ENCODE assay signal across 21 cellular contexts in the genomic region with DNA sequence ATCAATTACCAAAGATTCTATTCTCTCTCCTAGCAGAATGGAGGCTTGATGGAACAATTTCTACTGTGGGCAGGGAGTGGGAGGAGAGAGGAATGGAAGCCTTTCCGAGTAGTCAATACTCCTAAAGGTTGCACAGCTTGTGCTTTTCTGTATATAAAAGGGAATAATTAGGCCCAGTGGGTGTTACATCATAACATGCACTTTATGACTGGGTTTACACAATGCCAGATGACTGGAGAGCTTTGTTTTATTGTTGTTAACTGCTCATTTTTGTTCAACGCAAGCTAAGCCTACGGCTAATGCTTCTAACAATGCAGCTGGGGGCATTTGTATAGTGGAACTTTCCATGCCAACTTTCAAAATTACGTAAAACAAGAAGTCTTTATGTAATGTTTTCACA.
A peak's percentile ranks its signal among the peaks of the same experiment; 100 is the strongest.
DNase-seq lines count a peak whose midpoint lies in the region; ATAC-seq and TF ChIP-seq lines count a peak whose summit lies in the region.
"Had no signal": no experiment of that assay in that cellular context is flagged by ENCODE, and none has a peak within 500 bp of the region (broad histone marks: within the 10 kb centered on the region; RNA-seq: fewer than 3 reads in every experiment).

No MANE protein-coding gene starts in this region.

- H3K4me1 Mint-ChIP-seq in MCF 10A (ENCODE audit: insufficient read depth, unreplicated experiment), result no peaks in the 10 kb centered on the region

- no peaks in the 10 kb centered on the region for H3K36me3 Mint-ChIP-seq in MCF 10A (ENCODE audit: insufficient read depth, unreplicated experiment)

- no peak overlapping the region for H3K4me3 Mint-ChIP-seq in MCF 10A (ENCODE audit: unreplicated experiment)

- H3K9me3 Mint-ChIP-seq in MCF 10A (ENCODE audit: unreplicated experiment), result no peaks in the 10 kb centered on the region

- H3K27me3 Mint-ChIP-seq in MCF 10A (ENCODE audit: insufficient read depth, unreplicated experiment), result no peaks in the 10 kb centered on the region

- no TSS peak for BruUV-seq in MCF 10A (replicated peaks; lab: Mats Ljungman, UMichigan)

- POLR2A ChIA-PET in MCF 10A (lab: Yijun Ruan, JAX), result interaction anchor here (0.7 kb wide), 1 partner anchor 116 kb away, joined by 3 read pairs; no protein-coding TSS in a partner anchor

- intact Hi-C loops in MCF 10A (cut with micrococcal nuclease) (no loop called here), breast epithelium (cut with DNase I; ENCODE audit: low total_unique reads) (no loop called here), left cardiac atrium (cut with DNase I) (no loop called here), dorsolateral prefrontal cortex (cut with DNase I) (no loop called here)

- no peak for ATAC-seq in left cardiac atrium
- ATAC-seq: HCT116 had no signal

- H3K4me3 ChIP-seq in breast epithelium (no peak overlapping the region), fibroblast of villous mesenchyme (ENCODE audit: low read depth, low read length) (no peak overlapping the region), dorsolateral prefrontal cortex (no peak overlapping the region)
- H3K4me3 ChIP-seq: GM23248 had no signal

- H3K4me1 ChIP-seq in breast epithelium, result no peaks in the 10 kb centered on the region
- H3K4me1 ChIP-seq: BE2C had no signal

- peak; percentile 3 for DNase-seq in MCF 10A (ENCODE audit: unreplicated experiment)
- no peak for DNase-seq in breast epithelium (ENCODE audit: low spot score in 2 of 2)
- DNase-seq in NCI-H2227 (lab: John Stamatoyannopoulos, UW; ENCODE audit: unreplicated experiment), result peak; percentile 85
- peak; percentile 34 for DNase-seq in fibroblast of villous mesenchyme (ENCODE audit: low read depth)
- no peak for DNase-seq in germinal center (ENCODE audit: low spot score)
- no peak for DNase-seq in left cardiac atrium
- no peak for DNase-seq in dorsolateral prefrontal cortex
- DNase-seq: BE2C, Caco-2, DMS 273 treated with DMSO at 0.1 percent for 48 hours, DMS79 treated with DMSO at 0.1 percent for 48 hours, GM23248, KBM-7, NCI-H1092 treated with DMSO at 0.1 percent for 48 hours, NCI-H1694 treated with DMSO at 0.1 percent for 48 hours, NCI-H2107, NCI-H524, Right ventricle myocardium superior, SW 1271, T-helper 2 cell had no signal

- no peak for TF ChIP-seq CTCF in MCF 10A (IDR thresholded peaks at IDR 0.05; ENCODE audit: unreplicated experiment)
- TF ChIP-seq CTCF in breast epithelium (IDR thresholded peaks at IDR 0.05), result no peak
- TF ChIP-seq CTCF in fibroblast of villous mesenchyme (IDR thresholded peaks at IDR 0.05; ENCODE audit: insufficient read depth, low read depth, low read length), result no peak
- no peak for TF ChIP-seq CTCF in dorsolateral prefrontal cortex (IDR thresholded peaks at IDR 0.05 in 54 of 56, conservative IDR thresholded peaks at IDR 0.05 in 2 of 56; ENCODE audit: low read depth in 1 of 56, partially characterized antibody in 56 of 56)

- no peaks in the 10 kb centered on the region for H3K36me3 ChIP-seq in breast epithelium
- H3K36me3 ChIP-seq: BE2C had no signal

- CTCF ChIA-PET in MCF 10A (lab: Yijun Ruan, JAX), result no interaction called here

- H3K27me3 ChIP-seq in breast epithelium (no peaks in the 10 kb centered on the region), dorsolateral prefrontal cortex (no peaks in the 10 kb centered on the region)
- H3K27me3 ChIP-seq: BE2C had no signal

- TF ChIP-seq POLR2A in breast epithelium (IDR thresholded peaks at IDR 0.05), result no peak

- no peak overlapping the region for H3K27ac ChIP-seq in breast epithelium
- no peak overlapping the region for H3K27ac ChIP-seq in dorsolateral prefrontal cortex
- H3K27ac ChIP-seq: GM23248 had no signal

- no peaks in the 10 kb centered on the region for H3K9me3 ChIP-seq in breast epithelium
- H3K9me3 ChIP-seq: BE2C, Caco-2 had no signal

- no peak overlapping the region for H3K27ac Mint-ChIP-seq in MCF 10A (ENCODE audit: low read depth, unreplicated experiment)

Comparison
In these comparisons a context has a peak if more than half of its experiments do, and no peak if none do; other contexts are left out.
1. DNase-seq: peak in MCF 10A (single experiment), NCI-H2227 (single experiment) and fibroblast of villous mesenchyme (single experiment); none in breast epithelium (0 of 2), germinal center (single experiment), left cardiac atrium (single experiment) and dorsolateral prefrontal cortex (0 of 10).